In genomic region chr7:129262333-129262732, GRCh38 we compare ENCODE assay signal across 23 cellular contexts. TPM values are rescaled to one million over a fixed set of nuclear protein-coding genes. Genes with fewer than 3 reads are reported as not detected.
DNase-seq lines count a peak whose midpoint lies in the region; ATAC-seq and TF ChIP-seq lines count a peak whose summit lies in the region.
"Had no signal": no experiment of that assay in that cellular context is flagged by ENCODE, and none has a peak within 500 bp of the region (broad histone marks: within the 10 kb centered on the region; RNA-seq: fewer than 3 reads in every experiment).

No MANE protein-coding gene starts in this region.

- H3K4me3 Mint-ChIP-seq in activated naive CD8-positive, alpha-beta T cell treated with anti-CD3 and anti-CD28 coated beads, Interleukin-2, amount 10 ng/mL, durations not matched to agents 7 days and 5 days, result peak overlapping the region; percentile 38
- H3K4me3 Mint-ChIP-seq: central memory CD8-positive, alpha-beta T cell; nephron progenitor cell had no signal

- H3K9me3 ChIP-seq in Loucy (ENCODE audit: insufficient read depth, low read depth, low read length), result no peaks in the 10 kb centered on the region
- H3K9me3 ChIP-seq: heart right ventricle, Peyer's patch had no signal

- H3K9me2 ChIP-seq in Loucy (replicated peaks; ENCODE audit: low read depth, low read length), result no peaks in the 10 kb centered on the region

- peaks cover 6% of the 10 kb centered on the region for H3K36me3 Mint-ChIP-seq in activated naive CD8-positive, alpha-beta T cell treated with anti-CD3 and anti-CD28 coated beads, Interleukin-2, amount 10 ng/mL, durations not matched to agents 7 days and 5 days

- no peaks in the 10 kb centered on the region for H3K27me3 Mint-ChIP-seq in activated naive CD8-positive, alpha-beta T cell treated with anti-CD3 and anti-CD28 coated beads, Interleukin-2, amount 10 ng/mL, durations not matched to agents 7 days and 5 days
- H3K27me3 Mint-ChIP-seq: central memory CD8-positive, alpha-beta T cell had no signal

- no peak overlapping the region for H2AFZ ChIP-seq in Loucy (ENCODE audit: low read length)

- no peaks in the 10 kb centered on the region for H3K9me3 Mint-ChIP-seq in activated naive CD8-positive, alpha-beta T cell treated with anti-CD3 and anti-CD28 coated beads, Interleukin-2, amount 10 ng/mL, durations not matched to agents 7 days and 5 days
- H3K9me3 Mint-ChIP-seq: activated T-cell treated with anti-CD3 and anti-CD28 coated beads, Interleukin-2, amount 50 U/mL, for 72 hours; central memory CD8-positive, alpha-beta T cell; nephron progenitor cell had no signal

- ATAC-seq in activated naive CD8-positive, alpha-beta T cell treated with anti-CD3 and anti-CD28 coated beads, Interleukin-2, amount 10 ng/mL, durations not matched to agents 7 days and 5 days (ENCODE audit: low read depth), result peak; percentile 66
- ATAC-seq in HG03159 (IDR thresholded peaks at IDR 0.05; ENCODE audit: unreplicated experiment), result no peak
- no peak for ATAC-seq in HG03442 (IDR thresholded peaks at IDR 0.05; ENCODE audit: unreplicated experiment)
- ATAC-seq: activated T-cell treated with anti-CD3 and anti-CD28 coated beads, Interleukin-2, amount 50 U/mL, for 72 hours; GM12878; heart right ventricle had no signal

- no peaks in the 10 kb centered on the region for H3K79me2 ChIP-seq in Loucy (ENCODE audit: insufficient read depth, low read length)

- no peak for TF ChIP-seq CTCF in GM12865 (IDR thresholded peaks at IDR 0.05; ENCODE audit: insufficient read depth, low read depth, low read length, missing control alignments)
- TF ChIP-seq CTCF in Loucy (conservative IDR thresholded peaks at IDR 0.05; ENCODE audit: low read length), result no peak

- no peaks in the 10 kb centered on the region for H3K36me3 ChIP-seq in Loucy (ENCODE audit: insufficient read depth, low read length)
- H3K36me3 ChIP-seq: heart right ventricle, Peyer's patch had no signal

- no peaks in the 10 kb centered on the region for H4K20me1 ChIP-seq in Loucy (ENCODE audit: insufficient read depth, low read length, poor library complexity, severe bottlenecking)

- H3K4me1 Mint-ChIP-seq in activated naive CD8-positive, alpha-beta T cell treated with anti-CD3 and anti-CD28 coated beads, Interleukin-2, amount 10 ng/mL, durations not matched to agents 7 days and 5 days, result peaks cover 27% of the 10 kb centered on the region

- peak overlapping the region; percentile 50 for H3K4me2 ChIP-seq in Loucy (ENCODE audit: low read depth, low read length, poor library complexity, severe bottlenecking)

- H3K9ac ChIP-seq in Loucy (ENCODE audit: low read depth, low read length, poor library complexity, severe bottlenecking), result no peak overlapping the region

- peak overlapping the region; percentile 55 for H3K27ac Mint-ChIP-seq in activated naive CD8-positive, alpha-beta T cell treated with anti-CD3 and anti-CD28 coated beads, Interleukin-2, amount 10 ng/mL, durations not matched to agents 7 days and 5 days
- H3K27ac Mint-ChIP-seq: nephron progenitor cell had no signal

- POLR2A ChIA-PET in activated naive CD8-positive, alpha-beta T cell treated with anti-CD3 and anti-CD28 coated beads, Interleukin-2, amount 10 ng/mL, durations not matched to agents 7 days and 5 days (lab: Charles Lee), result interaction anchor here (0.8 kb wide), 1 partner anchor 38 kb away, joined by 3 read pairs; the partner anchor contains the start of gene AHCYL2

- H3K27me3 ChIP-seq in Loucy (ENCODE audit: insufficient read depth, low read length, poor library complexity, severe bottlenecking), result no peaks in the 10 kb centered on the region
- H3K27me3 ChIP-seq: heart right ventricle, Peyer's patch had no signal

- DNase-seq in GM12865 (ENCODE audit: low read depth) (peak; percentile 2), islet precursor cell (peak; percentile 67), hippocampal formation (lab: John Stamatoyannopoulos, UW) (no peak), T-helper 1 cell (no peak)
- DNase-seq in activated naive CD8-positive, alpha-beta T cell treated with anti-CD3 and anti-CD28 coated beads, Interleukin-2, amount 10 ng/mL, durations not matched to agents 7 days and 5 days, result peak; percentile 37
- DNase-seq: activated T-cell treated with anti-CD3 and anti-CD28 coated beads, Interleukin-2, amount 50 U/mL, for 72 hours; COR-L47; effector CD4-positive, alpha-beta T cell; heart right ventricle; Kasumi-1; kidney; NCI-H1417 treated with DMSO at 0.1 percent for 48 hours; nephron progenitor cell; Peyer's patch; posterior cingulate gyrus; stimulated activated CD4-positive, alpha-beta T cell treated with anti-CD3 and anti-CD28 coated beads, Interleukin-2, amount 100 ng/mL, for 48 hours; substantia nigra had no signal

- H3F3A ChIP-seq in Loucy (ENCODE audit: low read depth), result no peaks in the 10 kb centered on the region

- H3K4me3 ChIP-seq in GM12865 (ENCODE audit: low read depth, low read length) (no peak overlapping the region), Loucy (ENCODE audit: low read length, poor library complexity, severe bottlenecking) (peak overlapping the region; percentile 2)
- H3K4me3 ChIP-seq: GM12878, heart right ventricle, Peyer's patch, skin epidermis had no signal

- H3K4me1 ChIP-seq in Loucy (ENCODE audit: insufficient read depth, low read length, poor library complexity, severe bottlenecking), result peaks cover 22% of the 10 kb centered on the region
- H3K4me1 ChIP-seq: Peyer's patch had no signal

RNA-seq across cellular contexts. Expression of gene AHCYL2, which starts 37.5 kb away (rescaled TPM):
- 10 to 100 TPM in 1 of 2 experiments, 1 to 10 TPM in 1; 10.0 to 12.1 TPM for total RNA-seq in activated naive CD8-positive, alpha-beta T cell treated with anti-CD3 and anti-CD28 coated beads, Interleukin-2, amount 10 ng/mL, durations not matched to agents 7 days and 5 days

Comparison
In these comparisons a context has a peak if more than half of its experiments do, and no peak if none do; other contexts are left out.
1. DNase-seq: peak in GM12865 (single experiment), activated naive CD8-positive, alpha-beta T cell treated with anti-CD3 and anti-CD28 coated beads, Interleukin-2, amount 10 ng/mL, durations not matched to agents 7 days and 5 days (single experiment) and islet precursor cell (single experiment); none in hippocampal formation (0 of 2) and T-helper 1 cell (0 of 5).